ENCODE assay signal across 1 cellular context in the genomic region with DNA sequence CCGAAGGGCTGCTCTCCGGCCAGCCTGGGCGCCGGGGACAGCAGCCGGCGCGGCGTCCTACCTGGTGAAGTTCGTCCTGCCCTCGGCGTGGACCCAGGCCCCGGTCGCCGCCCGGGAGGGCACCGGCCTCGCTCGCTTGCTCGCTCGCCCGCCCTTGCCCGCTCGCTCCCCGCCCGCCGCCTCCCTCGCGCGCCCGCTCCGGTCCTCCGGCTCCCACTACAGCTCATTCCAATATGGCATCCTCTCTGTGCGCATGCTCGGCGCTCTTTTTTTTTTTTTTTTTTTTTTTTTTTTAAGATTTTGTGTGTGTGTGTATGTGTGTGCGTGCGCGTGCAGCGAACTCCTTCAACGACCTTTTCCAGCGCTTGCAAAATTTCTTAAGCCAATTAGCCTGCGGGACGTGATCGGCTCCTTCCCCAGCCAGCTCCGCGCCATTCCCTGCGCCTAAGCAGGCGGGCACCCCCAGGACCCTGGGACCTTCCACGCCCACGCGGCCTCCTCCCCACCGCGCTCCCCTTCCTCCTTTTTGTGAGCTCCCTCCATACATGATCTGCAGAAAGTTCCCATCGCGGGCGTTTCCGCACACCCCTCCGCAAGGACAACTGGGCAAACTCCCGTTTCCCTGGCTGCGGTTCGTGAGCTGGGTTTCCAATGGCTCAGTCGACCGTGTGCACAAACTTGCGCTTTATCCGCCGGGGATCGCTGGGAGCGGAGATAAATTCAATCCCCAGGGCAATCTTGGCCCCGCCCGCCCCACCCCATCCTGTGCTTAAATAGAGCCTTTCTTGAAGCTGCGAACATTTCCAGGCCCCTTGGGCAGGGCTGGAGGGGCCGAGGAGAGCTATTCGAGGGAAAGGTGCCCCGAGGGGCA.
TF ChIP-seq lines count a peak whose summit lies in the region.

A gene (minus strand): TSS at position 235 of the 871 bp plus-strand sequence. CDS start 29,136 bp downstream, outside the sequence.

TF ChIP-seq in HEK293, 187 proteins besides CTCF, POLR2A, EP300 and RAD21 (continued from another document and continues in another):
- TF ChIP-seq, protein P1, sequence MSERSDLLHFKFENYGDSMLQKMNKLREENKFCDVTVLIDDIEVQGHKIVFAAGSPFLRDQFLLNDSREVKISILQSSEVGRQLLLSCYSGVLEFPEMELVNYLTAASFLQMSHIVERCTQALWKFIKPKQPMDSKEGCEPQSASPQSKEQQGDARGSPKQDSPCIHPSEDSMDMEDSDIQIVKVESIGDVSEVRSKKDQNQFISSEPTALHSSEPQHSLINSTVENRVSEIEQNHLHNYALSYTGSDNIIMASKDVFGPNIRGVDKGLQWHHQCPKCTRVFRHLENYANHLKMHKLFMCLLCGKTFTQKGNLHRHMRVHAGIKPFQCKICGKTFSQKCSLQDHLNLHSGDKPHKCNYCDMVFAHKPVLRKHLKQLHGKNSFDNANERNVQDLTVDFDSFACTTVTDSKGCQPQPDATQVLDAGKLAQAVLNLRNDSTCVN (tag by site-specific recombination; optimal IDR thresholded peaks at IDR 0.05) = peak; percentile 74
- peak; percentile 52; the same call in 1 of the 2 replicates for TF ChIP-seq ZNF561 (tag by site-specific recombination; IDR thresholded peaks at IDR 0.05; ENCODE audit: borderline replicate concordance)
- peak; percentile 15; the same call in 1 of the 2 replicates for TF ChIP-seq ZNF623 (tag by site-specific recombination; IDR thresholded peaks at IDR 0.05)
- TF ChIP-seq ZNF585B (tag by site-specific recombination; IDR thresholded peaks at IDR 0.05) = no peak
- TF ChIP-seq, protein P2, sequence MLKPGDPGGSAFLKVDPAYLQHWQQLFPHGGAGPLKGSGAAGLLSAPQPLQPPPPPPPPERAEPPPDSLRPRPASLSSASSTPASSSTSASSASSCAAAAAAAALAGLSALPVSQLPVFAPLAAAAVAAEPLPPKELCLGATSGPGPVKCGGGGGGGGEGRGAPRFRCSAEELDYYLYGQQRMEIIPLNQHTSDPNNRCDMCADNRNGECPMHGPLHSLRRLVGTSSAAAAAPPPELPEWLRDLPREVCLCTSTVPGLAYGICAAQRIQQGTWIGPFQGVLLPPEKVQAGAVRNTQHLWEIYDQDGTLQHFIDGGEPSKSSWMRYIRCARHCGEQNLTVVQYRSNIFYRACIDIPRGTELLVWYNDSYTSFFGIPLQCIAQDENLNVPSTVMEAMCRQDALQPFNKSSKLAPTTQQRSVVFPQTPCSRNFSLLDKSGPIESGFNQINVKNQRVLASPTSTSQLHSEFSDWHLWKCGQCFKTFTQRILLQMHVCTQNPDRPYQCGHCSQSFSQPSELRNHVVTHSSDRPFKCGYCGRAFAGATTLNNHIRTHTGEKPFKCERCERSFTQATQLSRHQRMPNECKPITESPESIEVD (tag by site-specific recombination; IDR thresholded peaks at IDR 0.05) = 0 out of 2 replicates have a peak, but pooled peaks have one; percentile 9
- TF ChIP-seq ZNF416 (tag by site-specific recombination; IDR thresholded peaks at IDR 0.05) = no peak
- peak; percentile 100 for TF ChIP-seq ZNF335 (tag by site-specific recombination; conservative IDR thresholded peaks at IDR 0.05)
- no peak for TF ChIP-seq IKZF3 (tag by site-specific recombination; IDR thresholded peaks at IDR 0.05)
- TF ChIP-seq ZNF791 (tag by site-specific recombination; IDR thresholded peaks at IDR 0.05) = no peak
- TF ChIP-seq ZNF558 (tag by site-specific recombination; IDR thresholded peaks at IDR 0.05) = 0 out of 2 replicates have a peak, but pooled peaks have one; percentile 33
- peak; percentile 97 for TF ChIP-seq ZNF510 (tag by site-specific recombination; IDR thresholded peaks at IDR 0.05; ENCODE audit: insufficient replicate concordance)
- no peak for TF ChIP-seq ZNF202 (tag by site-specific recombination; IDR thresholded peaks at IDR 0.05; ENCODE audit: borderline replicate concordance)
- 0 out of 2 replicates have a peak, but pooled peaks have one; percentile 18 for TF ChIP-seq WT1 (tag by site-specific recombination; IDR thresholded peaks at IDR 0.05)
- TF ChIP-seq, protein P3, sequence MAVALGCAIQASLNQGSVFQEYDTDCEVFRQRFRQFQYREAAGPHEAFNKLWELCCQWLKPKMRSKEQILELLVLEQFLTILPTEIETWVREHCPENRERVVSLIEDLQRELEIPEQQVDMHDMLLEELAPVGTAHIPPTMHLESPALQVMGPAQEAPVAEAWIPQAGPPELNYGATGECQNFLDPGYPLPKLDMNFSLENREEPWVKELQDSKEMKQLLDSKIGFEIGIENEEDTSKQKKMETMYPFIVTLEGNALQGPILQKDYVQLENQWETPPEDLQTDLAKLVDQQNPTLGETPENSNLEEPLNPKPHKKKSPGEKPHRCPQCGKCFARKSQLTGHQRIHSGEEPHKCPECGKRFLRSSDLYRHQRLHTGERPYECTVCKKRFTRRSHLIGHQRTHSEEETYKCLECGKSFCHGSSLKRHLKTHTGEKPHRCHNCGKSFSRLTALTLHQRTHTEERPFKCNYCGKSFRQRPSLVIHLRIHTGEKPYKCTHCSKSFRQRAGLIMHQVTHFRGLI (tag by site-specific recombination; IDR thresholded peaks at IDR 0.05) = no peak
- peak; percentile 32; the same call in 1 of the 2 replicates for TF ChIP-seq ZBTB21 (tag by site-specific recombination; IDR thresholded peaks at IDR 0.05)
- peak; percentile 86 for TF ChIP-seq ZNF600 (tag by site-specific recombination; IDR thresholded peaks at IDR 0.05)
- no peak for TF ChIP-seq ZNF624 (tag by site-specific recombination; IDR thresholded peaks at IDR 0.05)
- no peak; the same call in 1 of the 2 replicates for TF ChIP-seq YY1 (tag by site-specific recombination; IDR thresholded peaks at IDR 0.05)
- peak; percentile 55 for TF ChIP-seq ZNF366 (tag by site-specific recombination; conservative IDR thresholded peaks at IDR 0.05)
- TF ChIP-seq ZNF629 (tag by site-specific recombination; IDR thresholded peaks at IDR 0.05) = peak; percentile 60
- TF ChIP-seq ZNF302 (tag by site-specific recombination; IDR thresholded peaks at IDR 0.05; ENCODE audit: low read depth) = 0 out of 2 replicates have a peak, but pooled peaks have one; percentile 20
- TF ChIP-seq HOXD13 (CRISPR knock-in tag; IDR thresholded peaks at IDR 0.05; ENCODE audit: borderline replicate concordance) = no peak
- peak; percentile 57; the same call in 1 of the 2 replicates for TF ChIP-seq FEZF1 (tag by site-specific recombination; IDR thresholded peaks at IDR 0.05)
- TF ChIP-seq, protein P4, sequence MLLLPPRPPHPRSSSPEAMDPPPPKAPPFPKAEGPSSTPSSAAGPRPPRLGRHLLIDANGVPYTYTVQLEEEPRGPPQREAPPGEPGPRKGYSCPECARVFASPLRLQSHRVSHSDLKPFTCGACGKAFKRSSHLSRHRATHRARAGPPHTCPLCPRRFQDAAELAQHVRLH (tag by site-specific recombination; IDR thresholded peaks at IDR 0.05) = 0 out of 2 replicates have a peak, but pooled peaks have one; percentile 14
- no peak for TF ChIP-seq ZNF433 (tag by site-specific recombination; IDR thresholded peaks at IDR 0.05; ENCODE audit: low read depth)
- peak; percentile 37; the same call in 1 of the 2 replicates for TF ChIP-seq ZNF76 (tag by site-specific recombination; IDR thresholded peaks at IDR 0.05; ENCODE audit: borderline replicate concordance, low read depth)
- TF ChIP-seq, protein P5, sequence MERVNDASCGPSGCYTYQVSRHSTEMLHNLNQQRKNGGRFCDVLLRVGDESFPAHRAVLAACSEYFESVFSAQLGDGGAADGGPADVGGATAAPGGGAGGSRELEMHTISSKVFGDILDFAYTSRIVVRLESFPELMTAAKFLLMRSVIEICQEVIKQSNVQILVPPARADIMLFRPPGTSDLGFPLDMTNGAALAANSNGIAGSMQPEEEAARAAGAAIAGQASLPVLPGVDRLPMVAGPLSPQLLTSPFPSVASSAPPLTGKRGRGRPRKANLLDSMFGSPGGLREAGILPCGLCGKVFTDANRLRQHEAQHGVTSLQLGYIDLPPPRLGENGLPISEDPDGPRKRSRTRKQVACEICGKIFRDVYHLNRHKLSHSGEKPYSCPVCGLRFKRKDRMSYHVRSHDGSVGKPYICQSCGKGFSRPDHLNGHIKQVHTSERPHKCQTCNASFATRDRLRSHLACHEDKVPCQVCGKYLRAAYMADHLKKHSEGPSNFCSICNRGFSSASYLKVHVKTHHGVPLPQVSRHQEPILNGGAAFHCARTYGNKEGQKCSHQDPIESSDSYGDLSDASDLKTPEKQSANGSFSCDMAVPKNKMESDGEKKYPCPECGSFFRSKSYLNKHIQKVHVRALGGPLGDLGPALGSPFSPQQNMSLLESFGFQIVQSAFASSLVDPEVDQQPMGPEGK (tag by site-specific recombination; IDR thresholded peaks at IDR 0.05) = peak; percentile 76
- TF ChIP-seq KLF10 (tag by site-specific recombination; IDR thresholded peaks at IDR 0.05) = no peak
- no peak for TF ChIP-seq BCL11A (tag by site-specific recombination; IDR thresholded peaks at IDR 0.05; ENCODE audit: low read depth)
- peak; percentile 68; the same call in 1 of the 2 replicates for TF ChIP-seq ZEB2 (tag by site-specific recombination; IDR thresholded peaks at IDR 0.05)
- TF ChIP-seq ZNF23 (tag by site-specific recombination; IDR thresholded peaks at IDR 0.05; ENCODE audit: borderline replicate concordance) = no peak
- TF ChIP-seq, protein P6, sequence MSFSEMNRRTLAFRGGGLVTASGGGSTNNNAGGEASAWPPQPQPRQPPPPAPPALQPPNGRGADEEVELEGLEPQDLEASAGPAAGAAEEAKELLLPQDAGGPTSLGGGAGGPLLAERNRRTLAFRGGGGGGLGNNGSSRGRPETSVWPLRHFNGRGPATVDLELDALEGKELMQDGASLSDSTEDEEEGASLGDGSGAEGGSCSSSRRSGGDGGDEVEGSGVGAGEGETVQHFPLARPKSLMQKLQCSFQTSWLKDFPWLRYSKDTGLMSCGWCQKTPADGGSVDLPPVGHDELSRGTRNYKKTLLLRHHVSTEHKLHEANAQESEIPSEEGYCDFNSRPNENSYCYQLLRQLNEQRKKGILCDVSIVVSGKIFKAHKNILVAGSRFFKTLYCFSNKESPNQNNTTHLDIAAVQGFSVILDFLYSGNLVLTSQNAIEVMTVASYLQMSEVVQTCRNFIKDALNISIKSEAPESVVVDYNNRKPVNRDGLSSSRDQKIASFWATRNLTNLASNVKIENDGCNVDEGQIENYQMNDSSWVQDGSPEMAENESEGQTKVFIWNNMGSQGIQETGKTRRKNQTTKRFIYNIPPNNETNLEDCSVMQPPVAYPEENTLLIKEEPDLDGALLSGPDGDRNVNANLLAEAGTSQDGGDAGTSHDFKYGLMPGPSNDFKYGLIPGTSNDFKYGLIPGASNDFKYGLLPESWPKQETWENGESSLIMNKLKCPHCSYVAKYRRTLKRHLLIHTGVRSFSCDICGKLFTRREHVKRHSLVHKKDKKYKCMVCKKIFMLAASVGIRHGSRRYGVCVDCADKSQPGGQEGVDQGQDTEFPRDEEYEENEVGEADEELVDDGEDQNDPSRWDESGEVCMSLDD (tag by site-specific recombination; IDR thresholded peaks at IDR 0.05) = 0 out of 2 replicates have a peak, but pooled peaks have one; percentile 38
- TF ChIP-seq SP7 (tag by site-specific recombination; IDR thresholded peaks at IDR 0.05) = peak; percentile 64; the same call in 1 of the 2 replicates
- 0 out of 2 replicates have a peak, but pooled peaks have one; percentile 9 for TF ChIP-seq ZIC2 (tag by site-specific recombination; IDR thresholded peaks at IDR 0.05)
- no peak for TF ChIP-seq ZSCAN30 (tag by site-specific recombination; IDR thresholded peaks at IDR 0.05)
- TF ChIP-seq ZNF24 (tag by site-specific recombination; IDR thresholded peaks at IDR 0.05) = peak; percentile 49; the same call in 1 of the 2 replicates
- TF ChIP-seq, protein P7, sequence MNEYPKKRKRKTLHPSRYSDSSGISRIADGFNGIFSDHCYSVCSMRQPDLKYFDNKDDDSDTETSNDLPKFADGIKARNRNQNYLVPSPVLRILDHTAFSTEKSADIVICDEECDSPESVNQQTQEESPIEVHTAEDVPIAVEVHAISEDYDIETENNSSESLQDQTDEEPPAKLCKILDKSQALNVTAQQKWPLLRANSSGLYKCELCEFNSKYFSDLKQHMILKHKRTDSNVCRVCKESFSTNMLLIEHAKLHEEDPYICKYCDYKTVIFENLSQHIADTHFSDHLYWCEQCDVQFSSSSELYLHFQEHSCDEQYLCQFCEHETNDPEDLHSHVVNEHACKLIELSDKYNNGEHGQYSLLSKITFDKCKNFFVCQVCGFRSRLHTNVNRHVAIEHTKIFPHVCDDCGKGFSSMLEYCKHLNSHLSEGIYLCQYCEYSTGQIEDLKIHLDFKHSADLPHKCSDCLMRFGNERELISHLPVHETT (tag by site-specific recombination; IDR thresholded peaks at IDR 0.05) = no peak
- peak; percentile 23; the same call in 1 of the 2 replicates for TF ChIP-seq ZNF843 (tag by site-specific recombination; IDR thresholded peaks at IDR 0.05)
- TF ChIP-seq GFI1B (tag by site-specific recombination; IDR thresholded peaks at IDR 0.05) = peak; percentile 47; the same call in 1 of the 2 replicates
- TF ChIP-seq SCRT1 (tag by site-specific recombination; IDR thresholded peaks at IDR 0.05; ENCODE audit: borderline replicate concordance) = no peak
- TF ChIP-seq ZNF121 (tag by site-specific recombination; IDR thresholded peaks at IDR 0.05) = no peak
- TF ChIP-seq, protein P8, sequence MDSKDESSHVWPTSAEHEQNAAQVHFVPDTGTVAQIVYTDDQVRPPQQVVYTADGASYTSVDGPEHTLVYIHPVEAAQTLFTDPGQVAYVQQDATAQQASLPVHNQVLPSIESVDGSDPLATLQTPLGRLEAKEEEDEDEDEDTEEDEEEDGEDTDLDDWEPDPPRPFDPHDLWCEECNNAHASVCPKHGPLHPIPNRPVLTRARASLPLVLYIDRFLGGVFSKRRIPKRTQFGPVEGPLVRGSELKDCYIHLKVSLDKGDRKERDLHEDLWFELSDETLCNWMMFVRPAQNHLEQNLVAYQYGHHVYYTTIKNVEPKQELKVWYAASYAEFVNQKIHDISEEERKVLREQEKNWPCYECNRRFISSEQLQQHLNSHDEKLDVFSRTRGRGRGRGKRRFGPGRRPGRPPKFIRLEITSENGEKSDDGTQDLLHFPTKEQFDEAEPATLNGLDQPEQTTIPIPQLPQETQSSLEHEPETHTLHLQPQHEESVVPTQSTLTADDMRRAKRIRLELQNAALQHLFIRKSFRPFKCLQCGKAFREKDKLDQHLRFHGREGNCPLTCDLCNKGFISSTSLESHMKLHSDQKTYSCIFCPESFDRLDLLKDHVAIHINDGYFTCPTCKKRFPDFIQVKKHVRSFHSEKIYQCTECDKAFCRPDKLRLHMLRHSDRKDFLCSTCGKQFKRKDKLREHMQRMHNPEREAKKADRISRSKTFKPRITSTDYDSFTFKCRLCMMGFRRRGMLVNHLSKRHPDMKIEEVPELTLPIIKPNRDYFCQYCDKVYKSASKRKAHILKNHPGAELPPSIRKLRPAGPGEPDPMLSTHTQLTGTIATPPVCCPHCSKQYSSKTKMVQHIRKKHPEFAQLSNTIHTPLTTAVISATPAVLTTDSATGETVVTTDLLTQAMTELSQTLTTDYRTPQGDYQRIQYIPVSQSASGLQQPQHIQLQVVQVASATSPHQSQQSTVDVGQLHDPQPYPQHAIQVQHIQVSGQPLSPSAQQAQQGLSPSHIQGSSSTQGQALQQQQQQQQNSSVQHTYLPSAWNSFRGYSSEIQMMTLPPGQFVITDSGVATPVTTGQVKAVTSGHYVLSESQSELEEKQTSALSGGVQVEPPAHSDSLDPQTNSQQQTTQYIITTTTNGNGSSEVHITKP (tag by site-specific recombination; IDR thresholded peaks at IDR 0.05) = peak; percentile 82
- TF ChIP-seq ZFP3 (tag by site-specific recombination; IDR thresholded peaks at IDR 0.05; ENCODE audit: low read depth) = 0 out of 2 replicates have a peak, but pooled peaks have one; percentile 37
- TF ChIP-seq ZNF10 (tag by site-specific recombination; IDR thresholded peaks at IDR 0.05) = 0 out of 2 replicates have a peak, but pooled peaks have one; percentile 56
